In genomic region chr13:72500851-72501250, GRCh38 we compare ENCODE assay signal across 29 cellular contexts.
A peak's percentile ranks its signal among the peaks of the same experiment; 100 is the strongest.
DNase-seq lines count a peak whose midpoint lies in the region; ATAC-seq, FAIRE-seq and TF ChIP-seq lines count a peak whose summit lies in the region.
"Had no signal": no experiment of that assay in that cellular context is flagged by ENCODE, and none has a peak within 500 bp of the region (broad histone marks: within the 10 kb centered on the region; RNA-seq: fewer than 3 reads in every experiment).

No MANE protein-coding gene starts in this region.

- H2AFZ ChIP-seq in PC-9: no peak overlapping the region

- BruUV-seq in PC-9 (replicated peaks; lab: Mats Ljungman, UMichigan): no TSS peak

- H3K9me2 ChIP-seq in PC-9 (ENCODE audit: insufficient read depth): no peaks in the 10 kb centered on the region

- no peak overlapping the region for H3K4me2 ChIP-seq in PC-9
- H3K4me2 ChIP-seq: BLaER1 had no signal

- TF ChIP-seq CTCF in bronchial epithelial cell (IDR thresholded peaks at IDR 0.05; ENCODE audit: insufficient read depth, low read length, severe bottlenecking) (no peak), epithelial cell of esophagus (IDR thresholded peaks at IDR 0.05; ENCODE audit: insufficient read depth, low read depth, low read length, missing control alignments) (no peak), foreskin keratinocyte (conservative IDR thresholded peaks at IDR 0.05) (no peak), kidney (IDR thresholded peaks at IDR 0.05; ENCODE audit: borderline replicate concordance, extremely low read depth, insufficient read depth) (no peak), PC-9 (conservative IDR thresholded peaks at IDR 0.05) (no peak)

- no peaks in the 10 kb centered on the region for H3K27me3 Mint-ChIP-seq in activated CD8-positive, alpha-beta T cell treated with anti-CD3 and anti-CD28 coated beads, Interleukin-2, amount 10 ng/mL, durations not matched to agents 7 days and 5 days (ENCODE audit: low read depth)
- H3K27me3 Mint-ChIP-seq: CD4-positive, alpha-beta memory T cell; CD4-positive, CD25-positive, alpha-beta regulatory T cell had no signal

- CTCF ChIA-PET in activated CD8-positive, alpha-beta T cell treated with anti-CD3 and anti-CD28 coated beads, Interleukin-2, amount 10 ng/mL, durations not matched to agents 7 days and 5 days (lab: Charles Lee): no interaction called here
- CTCF ChIA-PET in PC-9 (lab: Charles Lee): no interaction called here

- no peaks in the 10 kb centered on the region for H3K36me3 ChIP-seq in bronchial epithelial cell (ENCODE audit: control insufficient read depth, insufficient read depth, low read length)
- H3K36me3 ChIP-seq in kidney (ENCODE audit: control insufficient read depth in 1 of 2, insufficient read depth in 2 of 2, low read length in 2 of 2): no peaks in the 10 kb centered on the region
- H3K36me3 ChIP-seq in PC-9 (ENCODE audit: low read depth): no peaks in the 10 kb centered on the region
- H3K36me3 ChIP-seq: BE2C, BLaER1 had no signal

- peak; percentile 66 for DNase-seq in bronchial epithelial cell (ENCODE audit: low read depth)
- peak; percentile 54 for DNase-seq in epithelial cell of esophagus (ENCODE audit: low read depth)
- DNase-seq in foreskin keratinocyte: peak; percentile 9 to 28
- DNase-seq in kidney: no peak
- no peak for DNase-seq in activated CD4-positive, alpha-beta T cell treated with anti-CD3 and anti-CD28 coated beads, Interleukin-2, amount 50 U/mL, for 1 hour
- DNase-seq in stimulated activated CD4-positive, alpha-beta T cell treated with anti-CD3 and anti-CD28 coated beads, Interleukin-15, amount 100 ng/mL, for 24 hours: no peak
- no peak for DNase-seq in activated CD8-positive, alpha-beta T cell treated with anti-CD3 and anti-CD28 coated beads, Interleukin-2, amount 10 ng/mL, durations not matched to agents 7 days and 5 days
- DNase-seq in PC-9: no peak
- DNase-seq: 8988T; ACHN; BE2C; C1 segment of cervical spinal cord; CD4-positive, alpha-beta memory T cell; CD4-positive, CD25-positive, alpha-beta regulatory T cell; CD8-positive, alpha-beta memory T cell; COR-L47; DMS 273 treated with DMSO at 0.1 percent for 48 hours; DMS153; DMS53; DMS79; DND-41; EL; GDM1 had no signal

- H3K9ac ChIP-seq in kidney (ENCODE audit: low read length in 2 of 2): no peak overlapping the region
- H3K9ac ChIP-seq: BLaER1 had no signal

- FAIRE-seq in bronchial epithelial cell (lab: Jason Lieb, UNC) (no peak), kidney (lab: Jason Lieb, UNC) (peak; percentile 55)
- FAIRE-seq: A204.1, GM12878, GM12892, GM18507 had no signal

- H3K9me3 ChIP-seq in kidney (ENCODE audit: control insufficient read depth in 1 of 2, low read length in 2 of 2): no peaks in the 10 kb centered on the region
- no peaks in the 10 kb centered on the region for H3K9me3 ChIP-seq in PC-9 (ENCODE audit: insufficient read depth, low read depth)
- H3K9me3 ChIP-seq: BE2C, BLaER1 had no signal

- H3K79me2 ChIP-seq in PC-9 (ENCODE audit: low read depth): no peaks in the 10 kb centered on the region

- no peaks in the 10 kb centered on the region for H3K36me3 Mint-ChIP-seq in activated CD8-positive, alpha-beta T cell treated with anti-CD3 and anti-CD28 coated beads, Interleukin-2, amount 10 ng/mL, durations not matched to agents 7 days and 5 days (ENCODE audit: low read depth)
- H3K36me3 Mint-ChIP-seq: CD14-positive monocyte; CD4-positive, alpha-beta memory T cell; CD4-positive, CD25-positive, alpha-beta regulatory T cell; CD8-positive, alpha-beta memory T cell had no signal

- H3K4me3 Mint-ChIP-seq in activated CD8-positive, alpha-beta T cell treated with anti-CD3 and anti-CD28 coated beads, Interleukin-2, amount 10 ng/mL, durations not matched to agents 7 days and 5 days: no peak overlapping the region
- H3K4me3 Mint-ChIP-seq: CD14-positive monocyte; CD4-positive, alpha-beta memory T cell; CD4-positive, CD25-positive, alpha-beta regulatory T cell; CD8-positive, alpha-beta memory T cell had no signal

- POLR2A ChIA-PET in activated CD8-positive, alpha-beta T cell treated with anti-CD3 and anti-CD28 coated beads, Interleukin-2, amount 10 ng/mL, durations not matched to agents 7 days and 5 days (lab: Charles Lee): no interaction called here
- POLR2A ChIA-PET in PC-9 (lab: Charles Lee; ENCODE audit: unreplicated experiment): no interaction called here

- no peaks in the 10 kb centered on the region for H3K4me1 Mint-ChIP-seq in activated CD8-positive, alpha-beta T cell treated with anti-CD3 and anti-CD28 coated beads, Interleukin-2, amount 10 ng/mL, durations not matched to agents 7 days and 5 days (ENCODE audit: low read depth)
- H3K4me1 Mint-ChIP-seq: CD14-positive monocyte; CD4-positive, alpha-beta memory T cell; CD4-positive, CD25-positive, alpha-beta regulatory T cell; CD8-positive, alpha-beta memory T cell had no signal

- no peak for ATAC-seq in foreskin keratinocyte
- ATAC-seq in activated CD8-positive, alpha-beta T cell treated with anti-CD3 and anti-CD28 coated beads, Interleukin-2, amount 10 ng/mL, durations not matched to agents 7 days and 5 days: no peak
- ATAC-seq: GM12878 had no signal

- intact Hi-C loops in kidney (cut with DNase I): no loop called here
- intact Hi-C loops in PC-9 (cut with micrococcal nuclease; ENCODE audit: unreplicated experiment): no loop called here

- H3K4me3 ChIP-seq in bronchial epithelial cell (ENCODE audit: low read depth, low read length): no peak overlapping the region
- H3K4me3 ChIP-seq in epithelial cell of esophagus (ENCODE audit: low read length): no peak overlapping the region
- no peak overlapping the region for H3K4me3 ChIP-seq in kidney (ENCODE audit: low read length in 2 of 2)
- no peak overlapping the region for H3K4me3 ChIP-seq in PC-9
- H3K4me3 ChIP-seq: BLaER1, GM12878 had no signal

- H3K27me3 ChIP-seq in bronchial epithelial cell (ENCODE audit: control insufficient read depth, insufficient read depth, low read length): no peaks in the 10 kb centered on the region
- no peaks in the 10 kb centered on the region for H3K27me3 ChIP-seq in foreskin keratinocyte
- no peaks in the 10 kb centered on the region for H3K27me3 ChIP-seq in PC-9 (ENCODE audit: insufficient read depth, low read depth)
- H3K27me3 ChIP-seq: BE2C, BLaER1 had no signal

- no peaks in the 10 kb centered on the region for H3K4me1 ChIP-seq in foreskin keratinocyte
- H3K4me1 ChIP-seq in kidney (ENCODE audit: control insufficient read depth in 1 of 2, insufficient read depth in 1 of 2, low read depth in 1 of 2, low read length in 2 of 2): no peaks in the 10 kb centered on the region
- H3K4me1 ChIP-seq in PC-9 (replicated peaks; ENCODE audit: insufficient read depth): no peaks in the 10 kb centered on the region
- H3K4me1 ChIP-seq: BLaER1 had no signal

- H3K27ac ChIP-seq in foreskin keratinocyte (no peak overlapping the region), kidney (ENCODE audit: low read depth in 2 of 2, low read length in 2 of 2) (no peak overlapping the region), PC-9 (no peak overlapping the region)
- H3K27ac ChIP-seq: BLaER1 had no signal

- no peak overlapping the region for H3K27ac Mint-ChIP-seq in activated CD8-positive, alpha-beta T cell treated with anti-CD3 and anti-CD28 coated beads, Interleukin-2, amount 10 ng/mL, durations not matched to agents 7 days and 5 days
- H3K27ac Mint-ChIP-seq: CD14-positive monocyte; CD4-positive, alpha-beta memory T cell; CD4-positive, CD25-positive, alpha-beta regulatory T cell; CD8-positive, alpha-beta memory T cell had no signal

- H3F3A ChIP-seq in PC-9 (ENCODE audit: insufficient read depth, low read depth): no peaks in the 10 kb centered on the region

- H3K9me3 Mint-ChIP-seq in activated CD8-positive, alpha-beta T cell treated with anti-CD3 and anti-CD28 coated beads, Interleukin-2, amount 10 ng/mL, durations not matched to agents 7 days and 5 days (ENCODE audit: insufficient read depth): no peaks in the 10 kb centered on the region
- H3K9me3 Mint-ChIP-seq: CD8-positive, alpha-beta memory T cell had no signal

- no peaks in the 10 kb centered on the region for H4K20me1 ChIP-seq in PC-9 (ENCODE audit: insufficient read depth)
- H4K20me1 ChIP-seq: BLaER1 had no signal

Comparison
In these comparisons a context has a peak if more than half of its experiments do, and no peak if none do; other contexts are left out.
1. DNase-seq: peak in bronchial epithelial cell (single experiment), epithelial cell of esophagus (single experiment) and foreskin keratinocyte (2 of 2); none in kidney (single experiment), activated CD4-positive, alpha-beta T cell treated with anti-CD3 and anti-CD28 coated beads, Interleukin-2, amount 50 U/mL, for 1 hour (single experiment), stimulated activated CD4-positive, alpha-beta T cell treated with anti-CD3 and anti-CD28 coated beads, Interleukin-15, amount 100 ng/mL, for 24 hours (single experiment), activated CD8-positive, alpha-beta T cell treated with anti-CD3 and anti-CD28 coated beads, Interleukin-2, amount 10 ng/mL, durations not matched to agents 7 days and 5 days (single experiment) and PC-9 (0 of 2).